9 cellular contexts compared by ENCODE assay signal in the genomic region with DNA sequence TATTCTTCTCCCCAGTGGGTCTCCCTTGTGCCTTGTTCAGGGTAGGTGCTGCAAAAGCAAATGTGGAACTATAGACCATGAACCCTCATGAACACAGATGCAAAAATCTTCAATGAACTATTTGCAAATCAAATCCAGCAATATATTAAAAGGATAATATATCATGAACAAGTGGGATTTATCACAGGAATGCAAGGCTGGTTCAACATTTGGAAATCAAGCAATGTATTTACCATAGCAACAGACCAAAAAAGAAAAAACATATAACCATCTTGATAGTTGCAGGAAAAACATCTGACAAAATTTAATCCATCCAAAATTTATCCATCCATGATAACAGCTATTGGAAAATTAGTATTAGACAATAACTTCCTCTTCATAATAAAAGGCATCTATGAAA. TPM values are rescaled to one million over a fixed set of nuclear protein-coding genes. Genes with fewer than 3 reads are reported as not detected.
"Had no signal": no experiment of that assay in that cellular context is flagged by ENCODE, and none has a peak within 500 bp of the region (broad histone marks: within the 10 kb centered on the region; RNA-seq: fewer than 3 reads in every experiment).

No MANE protein-coding gene starts in this region.

- H3K27ac Mint-ChIP-seq: IgD-negative memory B cell had no signal

- H3K36me3 Mint-ChIP-seq: IgD-negative memory B cell had no signal

- FAIRE-seq: HepG2, HTR-8/SVneo had no signal

- ATAC-seq: HepG2 had no signal

- DNase-seq: IMR-90, KBM-7, KG1 had no signal

- H3K27ac ChIP-seq: HL-60 had no signal

- H3K4me1 Mint-ChIP-seq: IgD-negative memory B cell had no signal

- H3K4me3 Mint-ChIP-seq: IgD-negative memory B cell had no signal

RNA-seq across cellular contexts. Expression of gene OSBPL5, which starts 11.4 kb away (rescaled TPM):
- total RNA-seq: HepG2 had no signal
- polyA plus RNA-seq: HepG2 had no signal

RNA-seq across cellular contexts. Expression of gene MRGPRG, which starts 42.1 kb away (rescaled TPM):
- total RNA-seq: HepG2, HT-29, HT1080, IMR-90 had no signal
- polyA plus RNA-seq: HepG2, IgD-negative memory B cell, IMR-90 had no signal

RNA-seq across cellular contexts. Expression of gene MRGPRE, which starts 55.7 kb away (rescaled TPM):
- total RNA-seq: HepG2, HT1080, IMR-90 had no signal
- polyA plus RNA-seq: HepG2, IgD-negative memory B cell, IMR-90 had no signal
